In genomic region chr17:59074494-59074893, GRCh38 we compare ENCODE assay signal across 13 cellular contexts. TPM values are rescaled to one million over a fixed set of nuclear protein-coding genes. Genes with fewer than 3 reads are reported as not detected.
DNase-seq lines count a peak whose midpoint lies in the region; ATAC-seq and TF ChIP-seq lines count a peak whose summit lies in the region.
"Had no signal": no experiment of that assay in that cellular context is flagged by ENCODE, and none has a peak within 500 bp of the region (broad histone marks: within the 10 kb centered on the region; RNA-seq: fewer than 3 reads in every experiment).

No MANE protein-coding gene starts in this region.

- peak; percentile 74 for ATAC-seq in SK-N-SH treated with all-trans-retinoic acid at 6 μM for 48 hours
- ATAC-seq: natural killer cell had no signal

- DNase-seq in GM04503 (ENCODE audit: low read depth) (peak; percentile 26), fibroblast of peridontal ligament (ENCODE audit: extremely low read depth) (peak; percentile 70), renal cortical epithelial cell (ENCODE audit: low read depth) (peak; percentile 22), NCI-H2196 treated with DMSO at 0.1 percent for 48 hours (lab: John Stamatoyannopoulos, UW; ENCODE audit: unreplicated experiment) (no peak), COLO668 (lab: John Stamatoyannopoulos, UW; ENCODE audit: unreplicated experiment) (no peak)
- DNase-seq in activated CD4-positive, alpha-beta T cell treated with anti-CD3 and anti-CD28 coated beads, Interleukin-2, amount 50 U/mL, for 1 hour: no peak
- DNase-seq: activated naive CD4-positive, alpha-beta T cell treated with Interleukin-2 at 50 U/mL for 16 hours; CD8-positive, alpha-beta memory T cell; central memory CD4-positive, alpha-beta T cell; KBM-7; natural killer cell; NCI-H1105 treated with DMSO at 0.1 percent for 48 hours had no signal

TF ChIP-seq in SK-N-SH treated with all-trans-retinoic acid at 6 μM for 48 hours, 23 proteins besides CTCF, POLR2A, EP300 and RAD21:
- TF ChIP-seq ZNF565 (CRISPR knock-in tag; conservative IDR thresholded peaks at IDR 0.05; ENCODE audit: low read depth) (no peak), ZC3H10 (CRISPR knock-in tag; IDR thresholded peaks at IDR 0.05) (no peak), POU6F1 (CRISPR knock-in tag; IDR thresholded peaks at IDR 0.05; ENCODE audit: borderline replicate concordance, low read depth) (no peak), ISL1 (CRISPR knock-in tag; IDR thresholded peaks at IDR 0.05) (0 out of 2 replicates have a peak, but pooled peaks have one; percentile 17)
TF ChIP-seq in SK-N-SH treated with all-trans-retinoic acid at 6 μM for 48 hours: peak in this region for 1.

RNA-seq across cellular contexts. Expression of gene TRIM37, which starts 32.2 kb away (rescaled TPM):
- 57.2 and 63.4 TPM in 2 replicates for total RNA-seq in renal cortical epithelial cell

Comparison
In these comparisons a context has a peak if more than half of its experiments do, and no peak if none do; other contexts are left out.
1. DNase-seq: peak in GM04503 (single experiment), fibroblast of peridontal ligament (single experiment) and renal cortical epithelial cell (single experiment); none in NCI-H2196 treated with DMSO at 0.1 percent for 48 hours (single experiment), activated CD4-positive, alpha-beta T cell treated with anti-CD3 and anti-CD28 coated beads, Interleukin-2, amount 50 U/mL, for 1 hour (single experiment) and COLO668 (single experiment).